ENCODE assay signal across 20 cellular contexts in the genomic region with DNA sequence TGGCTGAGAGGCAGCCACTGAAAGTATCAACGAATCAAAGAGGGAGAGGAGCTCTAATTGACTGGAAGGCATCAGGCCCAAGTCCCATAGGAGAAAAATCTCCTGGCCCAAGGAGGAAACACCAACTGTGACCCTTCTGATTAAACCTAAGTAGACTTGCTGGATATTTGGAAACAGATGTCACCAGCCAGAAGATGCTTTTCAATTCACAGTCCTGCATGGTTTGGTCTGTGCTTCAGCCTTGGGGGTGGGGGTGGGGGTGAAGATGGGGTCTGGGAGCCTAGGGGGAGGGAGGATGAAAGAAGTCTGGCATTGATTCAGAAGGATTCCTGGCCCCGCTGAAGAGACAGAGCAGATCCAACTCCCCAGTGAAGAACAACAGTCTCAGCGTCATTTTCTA.
"Had no signal": no experiment of that assay in that cellular context is flagged by ENCODE, and none has a peak within 500 bp of the region (broad histone marks: within the 10 kb centered on the region; RNA-seq: fewer than 3 reads in every experiment).

No MANE protein-coding gene starts in this region.

- H3K27ac ChIP-seq: esophagus squamous epithelium, gastroesophageal sphincter, ovary, right atrium auricular region, sigmoid colon, skin epidermis, stomach, thoracic aorta, transverse colon had no signal

- H3K4me1 Mint-ChIP-seq: naive B cell had no signal

- H3K27me3 ChIP-seq: esophagus squamous epithelium, gastroesophageal sphincter, ovary, right atrium auricular region, sigmoid colon, stomach, transverse colon had no signal

- H3K36me3 ChIP-seq: esophagus squamous epithelium, gastroesophageal sphincter, ovary, right atrium auricular region, sigmoid colon, stomach, thoracic aorta, transverse colon had no signal

- DNase-seq: cerebellar nuclear complex; esophagus squamous epithelium; foreskin fibroblast; kidney; left cardiac atrium; mammary epithelial cell; naive B cell; nucleus accumbens; ovary; sigmoid colon; stimulated activated CD4-positive, alpha-beta T cell treated with anti-CD3 and anti-CD28 coated beads, Interleukin-12 subunit alpha, Interleukin-12 subunit beta, amount 100 ng/mL, for 4 hours; stimulated activated naive CD4-positive, alpha-beta T cell; stomach; substantia nigra; transverse colon had no signal

- H3K27me3 Mint-ChIP-seq: dendritic cell treated with granulocyte-macrophage colony-stimulating factor and Interleukin-4, amounts not matched to agents 40 ng/mL and 50 ng/mL, for 4 days; naive B cell had no signal

- ATAC-seq: gastroesophageal sphincter, left cardiac atrium had no signal

- H3K4me3 ChIP-seq: esophagus squamous epithelium, gastroesophageal sphincter, ovary, right atrium auricular region, sigmoid colon, skin epidermis, stomach, thoracic aorta, transverse colon had no signal

- H3K4me3 Mint-ChIP-seq: dendritic cell treated with granulocyte-macrophage colony-stimulating factor and Interleukin-4, amounts not matched to agents 40 ng/mL and 50 ng/mL, for 4 days; naive B cell had no signal

- H3K4me1 ChIP-seq: esophagus squamous epithelium, right atrium auricular region had no signal

- H3K36me3 Mint-ChIP-seq: naive B cell had no signal

- H3K27ac Mint-ChIP-seq: dendritic cell treated with granulocyte-macrophage colony-stimulating factor and Interleukin-4, amounts not matched to agents 40 ng/mL and 50 ng/mL, for 4 days; naive B cell had no signal

- H3K9me3 Mint-ChIP-seq: dendritic cell treated with granulocyte-macrophage colony-stimulating factor and Interleukin-4, amounts not matched to agents 40 ng/mL and 50 ng/mL, for 4 days; naive B cell had no signal
